Comparison of ENCODE assay signal across 10 cellular contexts in genomic region chr4:38671594-38671943, GRCh38. TPM values are rescaled to one million over a fixed set of nuclear protein-coding genes. Genes with fewer than 3 reads are reported as not detected.
A peak's percentile ranks its signal among the peaks of the same experiment; 100 is the strongest.
DNase-seq lines count a peak whose midpoint lies in the region; ATAC-seq and TF ChIP-seq lines count a peak whose summit lies in the region.
"Had no signal": no experiment of that assay in that cellular context is flagged by ENCODE, and none has a peak within 500 bp of the region (broad histone marks: within the 10 kb centered on the region; RNA-seq: fewer than 3 reads in every experiment).

No MANE protein-coding gene starts in this region.

- H3K27ac Mint-ChIP-seq in activated T-cell treated with anti-CD3 and anti-CD28 coated beads, Interleukin-2, amount 50 U/mL, for 24 hours: peak overlapping the region; percentile 52
- peak overlapping the region; percentile 70 to 97 (median 93) for H3K27ac Mint-ChIP-seq in brain

- no peak for ATAC-seq in GM21786 (IDR thresholded peaks at IDR 0.05; ENCODE audit: unreplicated experiment)

- no peaks in the 10 kb centered on the region for H3K27me3 Mint-ChIP-seq in activated T-cell treated with anti-CD3 and anti-CD28 coated beads, Interleukin-2, amount 50 U/mL, for 24 hours
- H3K27me3 Mint-ChIP-seq in brain: no peaks in the 10 kb centered on the region

- H3K9me3 Mint-ChIP-seq in activated T-cell treated with anti-CD3 and anti-CD28 coated beads, Interleukin-2, amount 50 U/mL, for 24 hours: no peaks in the 10 kb centered on the region
- no peaks in the 10 kb centered on the region for H3K9me3 Mint-ChIP-seq in brain

- H3K27ac ChIP-seq in mucosa of rectum (ENCODE audit: low read depth in 2 of 2, low read length in 2 of 2) (peak overlapping the region; percentile 98 to 99), thyroid gland (peak overlapping the region; percentile 73 to 97 (median 91))
- H3K27ac ChIP-seq: SK-N-MC had no signal

- H3K9me3 ChIP-seq in mucosa of rectum (ENCODE audit: control insufficient read depth in 2 of 2, low read length in 2 of 2) (no peaks in the 10 kb centered on the region), thyroid gland (no peaks in the 10 kb centered on the region)

- peaks cover 93% of the 10 kb centered on the region for H3K4me1 Mint-ChIP-seq in activated T-cell treated with anti-CD3 and anti-CD28 coated beads, Interleukin-2, amount 50 U/mL, for 24 hours (ENCODE audit: low read depth)
- H3K4me1 Mint-ChIP-seq in brain: peaks cover 96% of the 10 kb centered on the region

- H3K4me3 ChIP-seq in mucosa of rectum (ENCODE audit: low read length in 2 of 2) (peak overlapping the region in 1 of 2 donors; percentile 59), thyroid gland (replicated peaks in 1 of 3) (no peak overlapping the region)
- H3K4me3 ChIP-seq: SK-N-MC had no signal

- no peak for TF ChIP-seq POLR2A in thyroid gland (IDR thresholded peaks at IDR 0.05)

- H3K4me1 ChIP-seq in mucosa of rectum (ENCODE audit: control insufficient read depth in 2 of 2, insufficient read depth in 2 of 2, low read length in 2 of 2): peaks cover 78 to 89% of the 10 kb centered on the region in 2 donors
- H3K4me1 ChIP-seq in thyroid gland: peaks cover 85 to 93% of the 10 kb centered on the region in 2 donors

- H3K27me3 ChIP-seq in mucosa of rectum (ENCODE audit: control insufficient read depth in 2 of 2, insufficient read depth in 2 of 2, low read length in 2 of 2) (no peaks in the 10 kb centered on the region), thyroid gland (no peaks in the 10 kb centered on the region)

- H3K36me3 ChIP-seq in mucosa of rectum (ENCODE audit: control insufficient read depth in 2 of 2, insufficient read depth in 2 of 2, low read length in 2 of 2) (no peaks in the 10 kb centered on the region), thyroid gland (no peaks in the 10 kb centered on the region)

- no peak for DNase-seq in activated T-cell treated with anti-CD3 and anti-CD28 coated beads, Interleukin-2, amount 50 U/mL, for 24 hours
- DNase-seq in activated T-cell treated with anti-CD3 and anti-CD28 coated beads for 4 hours: no peak
- no peak for DNase-seq in thyroid gland
- no peak for DNase-seq in SK-N-DZ (ENCODE audit: low spot score)
- no peak for DNase-seq in HK-2 (ENCODE audit: unreplicated experiment)
- DNase-seq: activated gamma-delta T cell treated with Interleukin-2 at 50 U/mL for 16 hours had no signal

- no peaks in the 10 kb centered on the region for H3K36me3 Mint-ChIP-seq in activated T-cell treated with anti-CD3 and anti-CD28 coated beads, Interleukin-2, amount 50 U/mL, for 24 hours (ENCODE audit: low read depth)
- H3K36me3 Mint-ChIP-seq in brain: no peaks in the 10 kb centered on the region

- H3K4me3 Mint-ChIP-seq in activated T-cell treated with anti-CD3 and anti-CD28 coated beads, Interleukin-2, amount 50 U/mL, for 24 hours: peak overlapping the region; percentile 3
- peak overlapping the region; percentile 18 to 83 (median 68) for H3K4me3 Mint-ChIP-seq in brain

- peak overlapping the region; percentile 85 to 90 for H3K9ac ChIP-seq in mucosa of rectum (ENCODE audit: low read depth in 1 of 2, low read length in 2 of 2)

- WGBS in thyroid gland, 2 donors: 62 to 73% methylated on average over 5 of the region's 5 CpGs

- TF ChIP-seq CTCF in brain (conservative IDR thresholded peaks at IDR 0.05) (no peak), thyroid gland (IDR thresholded peaks at IDR 0.05) (no peak)

- intact Hi-C loops in thyroid gland (cut with DNase I): loop anchor here (5.0 to 10.0 kb wide), 3 partner anchors 349 to 617 kb away; no protein-coding TSS in a partner anchor

RNA-seq across cellular contexts. Expression of gene KLF3, which starts 7.6 kb away (rescaled TPM):
- 16.5 TPM for polyA plus RNA-seq in brain (ENCODE audit: insufficient read depth, low read depth, low replicate concordance)
- 10 to 100 TPM; 60.4 to 71.2 (median 64.8) TPM for total RNA-seq in thyroid gland
- polyA plus RNA-seq in SK-N-DZ (2014; cell fraction: cytosol; rRNA removed): 11.8 and 15.4 TPM in 2 replicates
- 9.2 and 12.3 TPM in 2 replicates for polyA plus RNA-seq in SK-N-DZ (2014; cell fraction: nucleus; rRNA removed)
